Comparison of ENCODE assay signal across 17 cellular contexts in the genomic region with DNA sequence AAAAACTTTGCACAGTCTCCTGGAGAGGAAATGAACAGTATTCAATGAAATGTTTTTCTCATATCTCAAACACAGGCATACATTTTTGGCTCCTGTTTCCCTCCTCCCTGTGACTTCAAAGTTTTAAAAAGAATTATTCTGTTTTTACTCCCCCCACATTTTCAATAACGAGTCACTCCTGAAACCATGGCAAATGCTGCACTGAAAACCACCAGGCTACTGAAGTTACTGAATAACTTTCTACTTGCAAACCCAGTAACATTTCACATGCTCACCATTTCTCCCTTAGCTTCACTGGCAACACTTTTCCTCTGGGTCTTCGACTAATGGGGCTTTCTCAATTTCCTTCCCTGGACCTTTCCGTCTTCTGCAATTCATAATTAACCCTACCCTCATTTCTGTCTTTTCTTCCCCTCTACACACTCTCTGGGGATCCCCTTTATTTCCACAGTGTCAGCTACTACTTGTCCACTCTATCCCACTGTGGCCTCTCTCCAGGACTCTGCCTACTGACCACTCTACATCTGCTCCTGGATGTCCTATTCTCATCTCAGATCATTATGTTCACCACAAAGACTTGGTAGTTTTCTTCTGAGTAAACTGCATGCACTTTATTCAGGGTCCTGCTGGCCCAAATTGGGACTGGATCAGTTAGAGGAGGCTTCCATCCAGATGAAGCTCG.
DNase-seq lines count a peak whose midpoint lies in the region; ATAC-seq and TF ChIP-seq lines count a peak whose summit lies in the region.
"Had no signal": no experiment of that assay in that cellular context is flagged by ENCODE, and none has a peak within 500 bp of the region (broad histone marks: within the 10 kb centered on the region; RNA-seq: fewer than 3 reads in every experiment).

No MANE protein-coding gene starts in this region.

- peak; percentile 10 to 57 for DNase-seq in foreskin fibroblast
- DNase-seq in immature natural killer cell, result no peak
- DNase-seq in NCI-H526 treated with DMSO at 0.1 percent for 48 hours (lab: John Stamatoyannopoulos, UW), result no peak
- DNase-seq in germinal center (ENCODE audit: low spot score), result no peak
- no peak for DNase-seq in CD4-positive, alpha-beta T cell
- DNase-seq: activated B cell treated with CpG ODN at 0.5 μM for 24 hours; activated T-cell treated with anti-CD3 and anti-CD28 coated beads, Interleukin-2, amount 50 U/mL, for 1 hour; amniotic stem cell; DMS79 treated with DMSO at 0.1 percent for 48 hours; NCI-H510A; stimulated activated naive CD4-positive, alpha-beta T cell treated with Interleukin-2 at 50 U/mL for 16 hours; SW 1271 had no signal

- no peak overlapping the region for H3K4me3 Mint-ChIP-seq in immature natural killer cell
- no peak overlapping the region for H3K4me3 Mint-ChIP-seq in CD4-positive, alpha-beta T cell
- H3K4me3 Mint-ChIP-seq: activated B cell treated with CpG ODN at 0.5 μM for 24 hours had no signal

- intact Hi-C loops in CD4-positive, alpha-beta T cell (cut with DNase I, micrococcal nuclease), result no loop called here

- CTCF ChIA-PET in CD4-positive, alpha-beta T cell (lab: Charles Lee), result no interaction called here

- H3K9me3 Mint-ChIP-seq in immature natural killer cell, result peaks cover 0 to 3% (median 0%) of the 10 kb centered on the region in 6 donors
- no peaks in the 10 kb centered on the region for H3K9me3 Mint-ChIP-seq in CD4-positive, alpha-beta T cell
- H3K9me3 Mint-ChIP-seq: activated B cell treated with CpG ODN at 0.5 μM for 24 hours had no signal

- TF ChIP-seq CTCF in foreskin fibroblast (IDR thresholded peaks at IDR 0.05; ENCODE audit: low read depth, low read length), result no peak
- TF ChIP-seq CTCF in CD4-positive, alpha-beta T cell (IDR thresholded peaks at IDR 0.05), result no peak

- H3K27ac ChIP-seq in CD4-positive, alpha-beta T cell (ENCODE audit: low read depth, low read length), result no peak overlapping the region
- H3K27ac ChIP-seq: BLaER1, coronary artery had no signal

- H3K27me3 ChIP-seq in CD4-positive, alpha-beta T cell (ENCODE audit: control insufficient read depth, insufficient read depth, low read length), result no peaks in the 10 kb centered on the region
- H3K27me3 ChIP-seq: BLaER1 had no signal

- H3K4me1 Mint-ChIP-seq in immature natural killer cell, result no peaks in the 10 kb centered on the region
- no peaks in the 10 kb centered on the region for H3K4me1 Mint-ChIP-seq in CD4-positive, alpha-beta T cell (ENCODE audit: low read depth)
- H3K4me1 Mint-ChIP-seq: activated B cell treated with CpG ODN at 0.5 μM for 24 hours had no signal

- ATAC-seq in GM18870 (IDR thresholded peaks at IDR 0.05; ENCODE audit: unreplicated experiment), result peak; percentile 87
- peak; percentile 85 for ATAC-seq in GM21619 (IDR thresholded peaks at IDR 0.05; ENCODE audit: unreplicated experiment)
- peak; percentile 66 for ATAC-seq in HG03342 (IDR thresholded peaks at IDR 0.05; ENCODE audit: unreplicated experiment)
- no peak for ATAC-seq in CD4-positive, alpha-beta T cell (ENCODE audit: poor library complexity)

- no peak overlapping the region for H3K27ac Mint-ChIP-seq in immature natural killer cell
- H3K27ac Mint-ChIP-seq in CD4-positive, alpha-beta T cell, result no peak overlapping the region
- H3K27ac Mint-ChIP-seq: activated B cell treated with CpG ODN at 0.5 μM for 24 hours had no signal

- no peak overlapping the region for H3K4me3 ChIP-seq in foreskin fibroblast (ENCODE audit: low read depth in 1 of 2, low read length in 2 of 2)
- H3K4me3 ChIP-seq: BLaER1, coronary artery had no signal

- no peaks in the 10 kb centered on the region for H3K9me3 ChIP-seq in CD4-positive, alpha-beta T cell (ENCODE audit: control insufficient read depth, low read length)

- POLR2A ChIA-PET in CD4-positive, alpha-beta T cell (lab: Charles Lee), result no interaction called here

- no peaks in the 10 kb centered on the region for H3K27me3 Mint-ChIP-seq in immature natural killer cell (ENCODE audit: low read depth in 3 of 3)
- H3K27me3 Mint-ChIP-seq in CD4-positive, alpha-beta T cell, result no peaks in the 10 kb centered on the region
- H3K27me3 Mint-ChIP-seq: activated B cell treated with CpG ODN at 0.5 μM for 24 hours had no signal

- H3K36me3 Mint-ChIP-seq in immature natural killer cell, result no peaks in the 10 kb centered on the region
- no peaks in the 10 kb centered on the region for H3K36me3 Mint-ChIP-seq in CD4-positive, alpha-beta T cell (ENCODE audit: low read depth)

Comparison
In these comparisons a context has a peak if more than half of its experiments do, and no peak if none do; other contexts are left out.
1. DNase-seq: peak in foreskin fibroblast (2 of 2); none in immature natural killer cell (0 of 3), NCI-H526 treated with DMSO at 0.1 percent for 48 hours (single experiment), germinal center (single experiment) and CD4-positive, alpha-beta T cell (0 of 10).